1 cellular context compared by ENCODE assay signal in genomic region chr1:85201340-85202091, GRCh38.
A peak's percentile ranks its signal among the peaks of the same experiment; 100 is the strongest.
TF ChIP-seq lines count a peak whose summit lies in the region.

No MANE protein-coding gene starts in this region.

TF ChIP-seq in HepG2, 621 proteins besides CTCF, POLR2A, EP300 and RAD21 (continued from another document and continues in another):
- no peak for TF ChIP-seq ZXDC (CRISPR knock-in tag; IDR thresholded peaks at IDR 0.05)
- no peak; the same call in 1 of the 2 replicates for TF ChIP-seq KDM5A (IDR thresholded peaks at IDR 0.05; ENCODE audit: borderline replicate concordance, low read length)
- peak; percentile 13 for TF ChIP-seq RBFOX2 (IDR thresholded peaks at IDR 0.05; ENCODE audit: low read depth, low read length)
- no peak for TF ChIP-seq SRSF4 (IDR thresholded peaks at IDR 0.05; ENCODE audit: low read depth, low read length, poor library complexity, severe bottlenecking)
- TF ChIP-seq HHEX (CRISPR knock-in tag; IDR thresholded peaks at IDR 0.05): no peak
- no peak for TF ChIP-seq ZFP82 (CRISPR knock-in tag; IDR thresholded peaks at IDR 0.05; ENCODE audit: borderline replicate concordance)
- TF ChIP-seq IKZF4 (CRISPR knock-in tag; IDR thresholded peaks at IDR 0.05; ENCODE audit: borderline replicate concordance, low read depth, not compliant biosample characterization): no peak
- TF ChIP-seq PHF8 (CRISPR knock-in tag; IDR thresholded peaks at IDR 0.05): peak; percentile 71
- 0 out of 2 replicates have a peak, but pooled peaks have one; percentile 28 for TF ChIP-seq ZNF773 (CRISPR knock-in tag; IDR thresholded peaks at IDR 0.05; ENCODE audit: borderline replicate concordance)
- no peak for TF ChIP-seq KDM4B (CRISPR knock-in tag; IDR thresholded peaks at IDR 0.05)
- TF ChIP-seq KDM5B (CRISPR knock-in tag; IDR thresholded peaks at IDR 0.05; ENCODE audit: borderline replicate concordance): no peak
- no peak for TF ChIP-seq CENPBD1 (CRISPR knock-in tag; IDR thresholded peaks at IDR 0.05; ENCODE audit: borderline replicate concordance, low read depth)
- TF ChIP-seq KLF9 (CRISPR knock-in tag; IDR thresholded peaks at IDR 0.05; ENCODE audit: low read depth): no peak
- TF ChIP-seq SP1 (IDR thresholded peaks at IDR 0.05): no peak
- TF ChIP-seq SP1 (CRISPR knock-in tag; IDR thresholded peaks at IDR 0.05): no peak
- no peak for TF ChIP-seq ZNF577 (CRISPR knock-in tag; IDR thresholded peaks at IDR 0.05; ENCODE audit: borderline replicate concordance, low read depth)
- no peak for TF ChIP-seq TCF7 (IDR thresholded peaks at IDR 0.05; ENCODE audit: low read depth)
- no peak for TF ChIP-seq ZNF10 (CRISPR knock-in tag; IDR thresholded peaks at IDR 0.05; ENCODE audit: borderline replicate concordance, low read depth)
- TF ChIP-seq ZNF354B (CRISPR knock-in tag; IDR thresholded peaks at IDR 0.05): 0 out of 2 replicates have a peak, but pooled peaks have one; percentile 47
- TF ChIP-seq WIZ (CRISPR knock-in tag; IDR thresholded peaks at IDR 0.05): no peak
- TF ChIP-seq ZEB1 (IDR thresholded peaks at IDR 0.05; ENCODE audit: insufficient replicate concordance, low read depth): no peak
- TF ChIP-seq KLF15 (CRISPR knock-in tag; IDR thresholded peaks at IDR 0.05; ENCODE audit: borderline replicate concordance): no peak
- TF ChIP-seq ZNF331 (CRISPR knock-in tag; IDR thresholded peaks at IDR 0.05): no peak
- TF ChIP-seq RFX1 (IDR thresholded peaks at IDR 0.05): no peak
- 0 out of 2 replicates have a peak, but pooled peaks have one; percentile 12 for TF ChIP-seq ZNF431 (CRISPR knock-in tag; IDR thresholded peaks at IDR 0.05; ENCODE audit: borderline replicate concordance, low read depth)
- TF ChIP-seq PREB (CRISPR knock-in tag; IDR thresholded peaks at IDR 0.05): no peak
- TF ChIP-seq HNRNPK (IDR thresholded peaks at IDR 0.05; ENCODE audit: low read depth, low read length, poor library complexity, severe bottlenecking): peak; percentile 35
- no peak for TF ChIP-seq CENPX (CRISPR knock-in tag; IDR thresholded peaks at IDR 0.05)
- peak; percentile 49; the same call in 1 of the 2 replicates for TF ChIP-seq ZNF709 (CRISPR knock-in tag; IDR thresholded peaks at IDR 0.05)
- peak; percentile 25; the same call in 1 of the 2 replicates for TF ChIP-seq MEIS2 (CRISPR knock-in tag; IDR thresholded peaks at IDR 0.05)
- no peak for TF ChIP-seq SIN3A (IDR thresholded peaks at IDR 0.05; ENCODE audit: borderline replicate concordance, low read depth, low read length)
- peak; percentile 31; the same call in 1 of the 2 replicates for TF ChIP-seq ZNF749 (CRISPR knock-in tag; IDR thresholded peaks at IDR 0.05; ENCODE audit: borderline replicate concordance)
- TF ChIP-seq LBX2 (CRISPR knock-in tag; IDR thresholded peaks at IDR 0.05; ENCODE audit: borderline replicate concordance): no peak
- no peak for TF ChIP-seq ZNF850 (CRISPR knock-in tag; conservative IDR thresholded peaks at IDR 0.05)
- TF ChIP-seq ATF7-NPFF (CRISPR knock-in tag; IDR thresholded peaks at IDR 0.05; ENCODE audit: low read depth): peak; percentile 54
- TF ChIP-seq ZSCAN30 (CRISPR knock-in tag; IDR thresholded peaks at IDR 0.05): 0 out of 2 replicates have a peak, but pooled peaks have one; percentile 17
- TF ChIP-seq TEF (CRISPR knock-in tag; IDR thresholded peaks at IDR 0.05): no peak
- 0 out of 2 replicates have a peak, but pooled peaks have one; percentile 63 for TF ChIP-seq IRX3 (CRISPR knock-in tag; IDR thresholded peaks at IDR 0.05; ENCODE audit: borderline replicate concordance, low read depth)
- TF ChIP-seq ZNF574 (CRISPR knock-in tag; IDR thresholded peaks at IDR 0.05): peak; percentile 53
- no peak for TF ChIP-seq ZNF629 (CRISPR knock-in tag; conservative IDR thresholded peaks at IDR 0.05)
- no peak for TF ChIP-seq ZNF253 (CRISPR knock-in tag; IDR thresholded peaks at IDR 0.05; ENCODE audit: borderline replicate concordance)
- TF ChIP-seq ZFP62 (CRISPR knock-in tag; IDR thresholded peaks at IDR 0.05): no peak
- no peak for TF ChIP-seq MED13 (CRISPR knock-in tag; IDR thresholded peaks at IDR 0.05)
- TF ChIP-seq ZBTB8A (CRISPR knock-in tag; IDR thresholded peaks at IDR 0.05; ENCODE audit: borderline replicate concordance, low read depth): no peak
- TF ChIP-seq TBL1XR1 (IDR thresholded peaks at IDR 0.05; ENCODE audit: borderline replicate concordance, low read length, partially characterized antibody): no peak
- no peak for TF ChIP-seq FOXA1 (IDR thresholded peaks at IDR 0.05)
- TF ChIP-seq FOXA1 (CRISPR knock-in tag; IDR thresholded peaks at IDR 0.05): no peak; the same call in 1 of the 2 replicates
- no peak; the same call in none of the 2 replicates for TF ChIP-seq POGK (CRISPR knock-in tag; conservative IDR thresholded peaks at IDR 0.05)
- TF ChIP-seq RERE (CRISPR knock-in tag; IDR thresholded peaks at IDR 0.05; ENCODE audit: low read depth): no peak
- TF ChIP-seq SETDB1 (CRISPR knock-in tag; IDR thresholded peaks at IDR 0.05; ENCODE audit: borderline replicate concordance): no peak
- TF ChIP-seq ZNF556 (CRISPR knock-in tag; IDR thresholded peaks at IDR 0.05; ENCODE audit: borderline replicate concordance): no peak; the same call in 1 of the 2 replicates
